In the genomic region with DNA sequence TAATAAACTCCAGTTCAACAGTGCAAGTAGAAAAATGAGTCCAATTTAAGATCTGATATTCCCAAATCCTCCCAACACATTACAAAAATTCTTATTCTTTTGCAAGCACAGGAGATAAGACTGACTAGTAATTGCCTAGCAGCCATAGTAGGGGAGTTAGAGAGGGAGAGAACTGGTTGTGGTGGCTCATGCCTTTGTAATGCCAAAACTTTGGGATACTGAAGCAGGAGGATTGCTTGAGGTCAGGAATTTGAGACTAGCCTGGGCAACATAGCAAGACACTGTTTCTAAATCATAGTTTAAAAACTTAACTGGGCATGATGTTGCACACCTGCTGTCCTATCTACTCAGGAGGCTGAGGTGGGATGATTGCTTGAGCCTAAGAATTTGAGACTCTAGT, we compare ENCODE assay signal across 6 cellular contexts. TPM values are rescaled to one million over a fixed set of nuclear protein-coding genes. Genes with fewer than 3 reads are reported as not detected.
"Had no signal": no experiment of that assay in that cellular context is flagged by ENCODE, and none has a peak within 500 bp of the region (broad histone marks: within the 10 kb centered on the region; RNA-seq: fewer than 3 reads in every experiment).

No MANE protein-coding gene starts in this region.

- DNase-seq: IMR-90, KBM-7, KG1 had no signal

- H3K4me3 ChIP-seq: K562 had no signal

- H3K27ac ChIP-seq: HL-60 had no signal

RNA-seq across cellular contexts. Expression of a gene that starts 26.7 kb away (rescaled TPM):
- polyA plus RNA-seq: IgD-negative memory B cell had no signal
